In the genomic region with DNA sequence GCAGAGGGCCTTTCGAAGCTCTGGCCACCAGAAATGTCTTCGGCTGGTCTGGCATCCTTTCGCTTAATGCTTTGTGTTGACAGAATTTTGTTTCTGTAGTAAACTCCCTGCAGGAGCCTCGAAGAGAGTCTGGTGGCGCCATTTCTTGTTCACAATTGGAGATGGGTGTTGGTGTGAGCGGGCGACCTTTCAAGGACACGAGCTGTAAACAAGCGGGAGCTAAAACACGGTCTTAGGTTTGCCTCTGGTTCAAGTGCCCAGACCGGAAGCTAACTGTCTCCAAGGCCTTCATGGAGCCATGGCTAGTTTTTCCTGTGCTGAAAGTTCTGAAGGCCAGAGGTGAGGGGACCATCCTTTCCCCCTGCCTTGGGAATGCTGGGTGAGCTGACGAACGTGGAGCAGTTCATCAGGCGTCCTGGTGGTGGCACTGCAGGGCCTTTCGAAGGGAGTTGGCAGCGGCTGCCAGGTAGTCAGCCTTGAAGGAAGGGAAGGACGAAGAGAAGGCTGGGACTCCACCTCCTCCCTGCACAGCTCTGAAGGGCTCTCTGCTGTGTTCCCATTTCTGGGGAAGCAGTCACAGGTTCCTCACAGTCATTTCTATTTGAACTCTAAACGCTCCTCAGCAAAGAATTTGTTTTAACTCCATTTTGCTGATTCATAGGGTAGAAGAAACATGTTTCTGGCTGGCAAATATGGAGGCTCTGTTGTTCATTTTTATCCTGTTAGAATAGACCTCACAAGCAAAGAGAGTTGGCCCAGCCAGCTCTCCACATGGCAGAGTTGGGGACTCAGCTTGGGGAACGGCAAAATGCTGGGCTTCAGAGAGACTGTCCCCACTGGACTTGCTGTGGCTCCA, we compare ENCODE assay signal across 1 cellular context.
TF ChIP-seq lines count a peak whose summit lies in the region.

No MANE protein-coding gene starts in this region.

TF ChIP-seq in IMR-90, 13 proteins besides CTCF, POLR2A, EP300 and RAD21:
- TF ChIP-seq SMC3 (IDR thresholded peaks at IDR 0.05; ENCODE audit: low read depth, low read length) = peak; percentile 83
- no peak for TF ChIP-seq MAFK (IDR thresholded peaks at IDR 0.05; ENCODE audit: low read depth, low read length)
TF ChIP-seq in IMR-90: peak in this region for 1.
